ENCODE assay signal across 16 cellular contexts in genomic region chr1:16354619-16355018, GRCh38.
"Had no signal": no experiment of that assay in that cellular context is flagged by ENCODE, and none has a peak within 500 bp of the region (broad histone marks: within the 10 kb centered on the region; RNA-seq: fewer than 3 reads in every experiment).

No MANE protein-coding gene starts in this region.

- FAIRE-seq: frontal cortex, urothelium cell line had no signal

- H3K27me3 Mint-ChIP-seq: activated CD4-positive, alpha-beta memory T cell treated with anti-CD3 and anti-CD28 coated beads, Interleukin-2, amount 10 ng/mL, durations not matched to agents 7 days and 5 days; activated naive CD4-positive, alpha-beta T cell treated with anti-CD3 and anti-CD28 coated beads, Interleukin-2, amount 50 U/mL, for 24 hours had no signal

- H3K9me3 Mint-ChIP-seq: activated CD4-positive, alpha-beta memory T cell treated with anti-CD3 and anti-CD28 coated beads, Interleukin-2, amount 10 ng/mL, durations not matched to agents 7 days and 5 days; activated naive CD4-positive, alpha-beta T cell treated with anti-CD3 and anti-CD28 coated beads, Interleukin-2, amount 50 U/mL, for 24 hours had no signal

- H3K4me3 Mint-ChIP-seq: activated CD4-positive, alpha-beta memory T cell treated with anti-CD3 and anti-CD28 coated beads, Interleukin-2, amount 10 ng/mL, durations not matched to agents 7 days and 5 days; activated naive CD4-positive, alpha-beta T cell treated with anti-CD3 and anti-CD28 coated beads, Interleukin-2, amount 50 U/mL, for 24 hours had no signal

- H3K27ac Mint-ChIP-seq: activated CD4-positive, alpha-beta memory T cell treated with anti-CD3 and anti-CD28 coated beads, Interleukin-2, amount 10 ng/mL, durations not matched to agents 7 days and 5 days; activated naive CD4-positive, alpha-beta T cell treated with anti-CD3 and anti-CD28 coated beads, Interleukin-2, amount 50 U/mL, for 24 hours had no signal

- ATAC-seq: left cardiac atrium had no signal

- H3K36me3 Mint-ChIP-seq: activated naive CD4-positive, alpha-beta T cell treated with anti-CD3 and anti-CD28 coated beads, Interleukin-2, amount 50 U/mL, for 24 hours had no signal

- DNase-seq: activated CD4-positive, alpha-beta memory T cell treated with anti-CD3 and anti-CD28 coated beads, Interleukin-2, amount 10 ng/mL, durations not matched to agents 7 days and 5 days; activated CD4-positive, alpha-beta T cell treated with anti-CD3 and anti-CD28 coated beads for 4 hours; activated CD4-positive, CD25-positive, alpha-beta regulatory T cell; activated gamma-delta T cell; activated T-cell treated with anti-CD3 and anti-CD28 coated beads for 4 hours; aorta; central memory CD4-positive, alpha-beta T cell; effector memory CD4-positive, alpha-beta T cell; glutamatergic neuron; islet precursor cell; left cardiac atrium; stimulated activated CD4-positive, alpha-beta T cell treated with anti-CD3 and anti-CD28 coated beads, Interleukin-4, amount 100 ng/mL, for 1 hour; stimulated activated naive CD4-positive, alpha-beta T cell treated with Interleukin-2 at 50 U/mL for 16 hours had no signal
